27 cellular contexts compared by ENCODE assay signal in the genomic region with DNA sequence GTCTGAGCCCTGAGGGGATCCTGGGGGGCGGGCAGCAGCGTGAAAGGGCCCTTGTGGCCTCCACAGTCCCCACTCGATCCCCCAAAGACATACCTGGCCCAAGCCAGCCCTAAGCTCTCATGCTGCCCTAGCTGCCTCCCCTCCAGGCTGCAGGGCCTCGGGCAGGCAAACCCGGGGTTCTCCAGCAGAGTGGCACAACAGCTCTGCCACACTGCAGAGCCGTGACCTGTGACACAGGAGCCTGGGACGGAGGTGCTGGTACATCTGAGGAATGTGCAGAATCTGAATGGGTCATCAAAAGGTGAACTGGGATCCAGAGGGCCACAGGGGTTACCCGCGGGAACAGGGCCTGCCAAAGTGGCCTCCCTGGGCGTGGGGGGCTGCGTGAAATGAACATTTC.
"Had no signal": no experiment of that assay in that cellular context is flagged by ENCODE, and none has a peak within 500 bp of the region (broad histone marks: within the 10 kb centered on the region; RNA-seq: fewer than 3 reads in every experiment).

No MANE protein-coding gene starts in this region.

- H3K27me3 Mint-ChIP-seq: activated naive CD8-positive, alpha-beta T cell had no signal

- ATAC-seq: activated CD8-positive, alpha-beta T cell treated with anti-CD3 and anti-CD28 coated beads, Interleukin-2, amount 10 ng/mL, durations not matched to agents 7 days and 5 days; Panc1; Right ventricle myocardium inferior; SK-N-SH treated with all-trans-retinoic acid at 6 μM for 48 hours; WTC11 had no signal

- H3K4me3 ChIP-seq: breast epithelium, SJSA1 had no signal

- H3K9me3 ChIP-seq: breast epithelium, SJSA1 had no signal

- DNase-seq: activated CD4-positive, alpha-beta T cell treated with anti-CD3 and anti-CD28 coated beads for 48 hours; activated CD4-positive, alpha-beta T cell treated with anti-CD3 and anti-CD28 coated beads, Interleukin-2, amount 50 U/mL, for 4 hours; activated CD4-positive, CD25-positive, alpha-beta regulatory T cell treated with anti-CD3 and anti-CD28 coated beads, Interleukin-2, amount 50 U/mL, for 72 hours; activated CD8-positive, alpha-beta memory T cell treated with anti-CD3 and anti-CD28 coated beads, Interleukin-2, amount 50 U/mL, for 48 hours; activated CD8-positive, alpha-beta T cell treated with anti-CD3 and anti-CD28 coated beads, Interleukin-2, amount 10 ng/mL, durations not matched to agents 7 days and 5 days; activated effector memory CD4-positive, alpha-beta T cell treated with Interleukin-2 at 50 U/mL for 16 hours; activated naive CD4-positive, alpha-beta T cell treated with anti-CD3 and anti-CD28 coated beads for 36 hours; activated T-cell treated with anti-CD3 and anti-CD28 coated beads, Interleukin-2, amount 50 U/mL, for 1 hour; caudate nucleus; KG1; NCI-H1092; NCI-H1417; NCI-H2029 treated with DMSO at 0.1 percent for 48 hours; NCI-H345; NCI-H510A; NCI-H526 treated with DMSO at 0.1 percent for 48 hours; NCI-H82; OCI-M1; RPMI8226; SW 1271 had no signal

- H3K36me3 Mint-ChIP-seq: activated naive CD8-positive, alpha-beta T cell; WTC11 had no signal

- H3K9me3 Mint-ChIP-seq: activated naive CD4-positive, alpha-beta T cell treated with anti-CD3 and anti-CD28 coated beads for 36 hours; WTC11 had no signal

- H3K27me3 ChIP-seq: breast epithelium, SJSA1 had no signal

- H3K27ac Mint-ChIP-seq: activated CD8-positive, alpha-beta T cell treated with anti-CD3 and anti-CD28 coated beads, Interleukin-2, amount 10 ng/mL, durations not matched to agents 7 days and 5 days; activated naive CD4-positive, alpha-beta T cell treated with anti-CD3 and anti-CD28 coated beads for 36 hours; activated naive CD8-positive, alpha-beta T cell; WTC11 had no signal

- H3K36me3 ChIP-seq: breast epithelium, SJSA1 had no signal

- H3K4me3 Mint-ChIP-seq: activated CD8-positive, alpha-beta T cell treated with anti-CD3 and anti-CD28 coated beads, Interleukin-2, amount 10 ng/mL, durations not matched to agents 7 days and 5 days; activated naive CD4-positive, alpha-beta T cell treated with anti-CD3 and anti-CD28 coated beads for 36 hours; activated naive CD8-positive, alpha-beta T cell; WTC11 had no signal

- H3K4me1 ChIP-seq: breast epithelium, SJSA1 had no signal

- H3K27ac ChIP-seq: breast epithelium, SJSA1 had no signal
